9 cellular contexts compared by ENCODE assay signal in genomic region chr17:31561469-31562412, GRCh38.
A peak's percentile ranks its signal among the peaks of the same experiment; 100 is the strongest.
DNase-seq lines count a peak whose midpoint lies in the region; ATAC-seq and TF ChIP-seq lines count a peak whose summit lies in the region.
"Had no signal": no experiment of that assay in that cellular context is flagged by ENCODE, and none has a peak within 500 bp of the region (broad histone marks: within the 10 kb centered on the region; RNA-seq: fewer than 3 reads in every experiment).

No MANE protein-coding gene starts in this region.

- peak overlapping the region in 1 of 2 donors; percentile 22 for H3K4me3 Mint-ChIP-seq in activated T-cell treated with anti-CD3 and anti-CD28 coated beads, Interleukin-2, amount 50 U/mL, for 72 hours
- no peak overlapping the region for H3K4me3 Mint-ChIP-seq in activated CD4-positive, alpha-beta memory T cell treated with anti-CD3 and anti-CD28 coated beads, Interleukin-2, amount 10 ng/mL, durations not matched to agents 7 days and 5 days

- CTCF ChIA-PET in activated CD4-positive, alpha-beta memory T cell treated with anti-CD3 and anti-CD28 coated beads, Interleukin-2, amount 10 ng/mL, durations not matched to agents 7 days and 5 days (lab: Charles Lee): no interaction called here

- ATAC-seq in HG02763 (IDR thresholded peaks at IDR 0.05; ENCODE audit: unreplicated experiment) (no peak), GM19455 (IDR thresholded peaks at IDR 0.05; ENCODE audit: unreplicated experiment) (no peak)
- ATAC-seq in activated T-cell treated with anti-CD3 and anti-CD28 coated beads, Interleukin-2, amount 50 U/mL, for 72 hours (replicated peaks in 1 of 2): no peak

- TF ChIP-seq POLR2A in Peyer's patch (IDR thresholded peaks at IDR 0.05): no peak

- H3K27ac Mint-ChIP-seq in activated T-cell treated with anti-CD3 and anti-CD28 coated beads, Interleukin-2, amount 50 U/mL, for 72 hours: no peak overlapping the region
- H3K27ac Mint-ChIP-seq in activated CD4-positive, alpha-beta memory T cell treated with anti-CD3 and anti-CD28 coated beads, Interleukin-2, amount 10 ng/mL, durations not matched to agents 7 days and 5 days: no peak overlapping the region

- H3K27ac ChIP-seq in Peyer's patch: peak overlapping the region in 3 of 4 donors; percentile 10 to 91 (median 25)
- no peak overlapping the region for H3K27ac ChIP-seq in rectal smooth muscle tissue (ENCODE audit: low read depth, low read length)

- H3K36me3 ChIP-seq in Peyer's patch (no peaks in the 10 kb centered on the region), rectal smooth muscle tissue (ENCODE audit: control insufficient read depth, insufficient read depth, low read length) (no peaks in the 10 kb centered on the region)

- H3K27me3 ChIP-seq in Peyer's patch (no peaks in the 10 kb centered on the region), rectal smooth muscle tissue (ENCODE audit: control insufficient read depth, insufficient read depth, low read length) (no peaks in the 10 kb centered on the region)

- H3K4me1 Mint-ChIP-seq in activated T-cell treated with anti-CD3 and anti-CD28 coated beads, Interleukin-2, amount 50 U/mL, for 72 hours (ENCODE audit: low read depth): peaks cover 11% of the 10 kb centered on the region
- H3K4me1 Mint-ChIP-seq in activated CD4-positive, alpha-beta memory T cell treated with anti-CD3 and anti-CD28 coated beads, Interleukin-2, amount 10 ng/mL, durations not matched to agents 7 days and 5 days: peaks cover 6% of the 10 kb centered on the region
- H3K4me1 Mint-ChIP-seq: central memory CD8-positive, alpha-beta T cell had no signal

- H3K36me3 Mint-ChIP-seq in activated T-cell treated with anti-CD3 and anti-CD28 coated beads, Interleukin-2, amount 50 U/mL, for 72 hours (ENCODE audit: insufficient read depth in 2 of 2): no peaks in the 10 kb centered on the region
- H3K36me3 Mint-ChIP-seq in activated CD4-positive, alpha-beta memory T cell treated with anti-CD3 and anti-CD28 coated beads, Interleukin-2, amount 10 ng/mL, durations not matched to agents 7 days and 5 days (ENCODE audit: low read depth): no peaks in the 10 kb centered on the region

- no peak for TF ChIP-seq CTCF in Peyer's patch (IDR thresholded peaks at IDR 0.05)

- DNase-seq in GDM1 (lab: John Stamatoyannopoulos, UW): peak; percentile 21
- no peak for DNase-seq in Peyer's patch
- peak; percentile 81 for DNase-seq in fibroblast of peridontal ligament (ENCODE audit: extremely low read depth)
- DNase-seq in activated T-cell treated with anti-CD3 and anti-CD28 coated beads, Interleukin-2, amount 50 U/mL, for 72 hours: no peak
- no peak for DNase-seq in activated CD4-positive, alpha-beta memory T cell treated with anti-CD3 and anti-CD28 coated beads, Interleukin-2, amount 10 ng/mL, durations not matched to agents 7 days and 5 days

- H3K9me3 Mint-ChIP-seq in activated T-cell treated with anti-CD3 and anti-CD28 coated beads, Interleukin-2, amount 50 U/mL, for 72 hours: no peaks in the 10 kb centered on the region
- H3K9me3 Mint-ChIP-seq in activated CD4-positive, alpha-beta memory T cell treated with anti-CD3 and anti-CD28 coated beads, Interleukin-2, amount 10 ng/mL, durations not matched to agents 7 days and 5 days: no peaks in the 10 kb centered on the region
- H3K9me3 Mint-ChIP-seq: central memory CD8-positive, alpha-beta T cell had no signal

- no peaks in the 10 kb centered on the region for H3K27me3 Mint-ChIP-seq in activated T-cell treated with anti-CD3 and anti-CD28 coated beads, Interleukin-2, amount 50 U/mL, for 72 hours (ENCODE audit: low read depth)
- peaks cover 25% of the 10 kb centered on the region for H3K27me3 Mint-ChIP-seq in activated CD4-positive, alpha-beta memory T cell treated with anti-CD3 and anti-CD28 coated beads, Interleukin-2, amount 10 ng/mL, durations not matched to agents 7 days and 5 days

- no peaks in the 10 kb centered on the region for H3K9me3 ChIP-seq in Peyer's patch

- H3K4me3 ChIP-seq in Peyer's patch (peak overlapping the region in 1 of 4 donors; percentile 72), rectal smooth muscle tissue (ENCODE audit: low read length) (peak overlapping the region; percentile 43)

- H3K9ac ChIP-seq in rectal smooth muscle tissue (ENCODE audit: low read length): no peak overlapping the region

- POLR2A ChIA-PET in activated CD4-positive, alpha-beta memory T cell treated with anti-CD3 and anti-CD28 coated beads, Interleukin-2, amount 10 ng/mL, durations not matched to agents 7 days and 5 days (lab: Charles Lee): no interaction called here

- peaks cover 0 to 44% (median 8%) of the 10 kb centered on the region in 4 donors for H3K4me1 ChIP-seq in Peyer's patch
- H3K4me1 ChIP-seq in rectal smooth muscle tissue (ENCODE audit: control insufficient read depth, insufficient read depth, low read length): peaks cover 38% of the 10 kb centered on the region

Comparison
In these comparisons a context has a peak if more than half of its experiments do, and no peak if none do; other contexts are left out.
1. DNase-seq: peak in GDM1 (single experiment) and fibroblast of peridontal ligament (single experiment); none in Peyer's patch (0 of 3), activated T-cell treated with anti-CD3 and anti-CD28 coated beads, Interleukin-2, amount 50 U/mL, for 72 hours (0 of 2) and activated CD4-positive, alpha-beta memory T cell treated with anti-CD3 and anti-CD28 coated beads, Interleukin-2, amount 10 ng/mL, durations not matched to agents 7 days and 5 days (single experiment).